In the genomic region with DNA sequence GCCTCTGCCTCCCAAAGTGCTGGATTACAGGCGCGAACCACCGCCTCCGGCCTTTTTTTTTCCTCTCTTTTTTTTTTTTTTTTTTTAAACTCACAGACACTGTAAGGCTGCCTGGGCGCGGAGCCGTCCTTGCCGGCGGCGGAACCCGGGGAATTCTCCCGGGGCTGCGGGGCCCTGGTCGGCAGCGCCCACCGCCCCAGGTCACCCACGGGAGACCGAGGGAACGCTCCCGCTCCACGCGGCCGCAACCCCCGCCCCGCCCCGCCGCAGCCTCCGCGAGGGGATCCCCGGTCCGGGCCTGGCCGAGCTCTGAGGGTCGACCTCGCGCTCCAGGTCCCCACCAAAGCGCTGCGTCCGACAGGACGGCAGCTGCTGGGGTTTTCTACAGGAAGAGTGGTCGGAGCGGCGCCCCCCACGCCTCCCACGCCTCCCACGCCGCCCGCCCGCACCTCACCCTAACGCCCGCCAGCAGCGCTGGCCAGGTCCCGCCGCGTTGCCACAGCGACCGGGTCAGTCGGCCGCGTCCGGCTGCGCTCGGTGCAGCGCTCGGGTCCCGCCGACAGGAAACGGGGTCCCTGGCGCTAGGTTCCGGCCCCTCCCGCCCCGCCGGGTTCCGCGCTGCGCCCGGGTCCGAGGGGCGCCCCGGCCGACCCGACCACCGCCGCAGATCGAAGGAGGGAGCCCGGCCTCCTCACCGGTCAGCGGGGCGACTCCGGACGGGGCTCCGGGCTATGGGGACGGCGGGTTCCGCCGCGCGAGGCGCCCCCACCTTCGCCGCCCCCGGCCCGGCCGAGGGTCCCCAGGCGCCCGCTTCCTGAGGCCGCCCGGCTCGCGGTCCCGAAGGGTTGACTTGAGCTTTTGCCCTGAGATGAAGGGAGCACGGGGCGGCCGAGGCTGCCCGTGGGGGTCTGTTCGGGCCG, we compare ENCODE assay signal across 1 cellular context.
TF ChIP-seq lines count a peak whose summit lies in the region.

Gene CCDC57, minus strand, starts transcription at position 512 of the 920 bp plus-strand sequence. CDS start 10,898 bp downstream, outside the sequence.

TF ChIP-seq in HepG2, 621 proteins besides CTCF, POLR2A, EP300 and RAD21 (continued from another document and continues in another):
- TF ChIP-seq, protein P1, sequence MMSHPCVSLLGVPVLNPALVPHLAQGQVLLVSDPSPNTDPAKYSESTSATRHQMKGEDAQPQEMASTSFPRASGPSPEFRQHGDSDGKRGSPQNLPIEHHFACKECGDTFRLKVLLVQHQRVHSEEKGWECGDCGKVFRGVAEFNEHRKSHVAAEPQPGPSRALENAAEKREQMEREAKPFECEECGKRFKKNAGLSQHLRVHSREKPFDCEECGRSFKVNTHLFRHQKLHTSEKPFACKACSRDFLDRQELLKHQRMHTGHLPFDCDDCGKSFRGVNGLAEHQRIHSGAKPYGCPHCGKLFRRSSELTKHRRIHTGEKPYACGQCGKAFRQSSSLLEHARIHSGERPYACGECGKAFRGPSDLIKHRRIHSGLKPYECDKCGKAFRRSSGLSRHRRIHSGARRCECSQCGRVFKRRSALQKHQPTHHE (CRISPR knock-in tag; IDR thresholded peaks at IDR 0.05; ENCODE audit: borderline replicate concordance) = 0 out of 2 replicates have a peak, but pooled peaks have one; percentile 35
- peak; percentile 24; the same call in 1 of the 2 replicates for TF ChIP-seq ZBTB20 (CRISPR knock-in tag; IDR thresholded peaks at IDR 0.05; ENCODE audit: borderline replicate concordance, low read depth)
- no peak for TF ChIP-seq ZNF660 (CRISPR knock-in tag; IDR thresholded peaks at IDR 0.05; ENCODE audit: borderline replicate concordance, low read depth)
- TF ChIP-seq BRD4 (CRISPR knock-in tag; IDR thresholded peaks at IDR 0.05) = peak; percentile 98
- TF ChIP-seq FOXC1 (CRISPR knock-in tag; IDR thresholded peaks at IDR 0.05; ENCODE audit: borderline replicate concordance) = peak; percentile 56; the same call in 1 of the 2 replicates
- peak; percentile 33 for TF ChIP-seq TBL1XR1 (IDR thresholded peaks at IDR 0.05; ENCODE audit: borderline replicate concordance, low read length, partially characterized antibody)
- no peak for TF ChIP-seq ZNF44 (CRISPR knock-in tag; IDR thresholded peaks at IDR 0.05)
- peak; percentile 17; the same call in 1 of the 2 replicates for TF ChIP-seq IRF1 (CRISPR knock-in tag; IDR thresholded peaks at IDR 0.05; ENCODE audit: low read depth)
- no peak for TF ChIP-seq SP5 (CRISPR knock-in tag; IDR thresholded peaks at IDR 0.05; ENCODE audit: borderline replicate concordance, low read depth)
- no peak for TF ChIP-seq DDIT3 (CRISPR knock-in tag; IDR thresholded peaks at IDR 0.05)
- TF ChIP-seq ZNF577 (CRISPR knock-in tag; IDR thresholded peaks at IDR 0.05; ENCODE audit: borderline replicate concordance, low read depth) = no peak
- no peak for TF ChIP-seq ZBTB40 (IDR thresholded peaks at IDR 0.05)
- TF ChIP-seq ZBTB40 (CRISPR knock-in tag; IDR thresholded peaks at IDR 0.05) = peak; percentile 59; the same call in 1 of the 2 replicates
- no peak for TF ChIP-seq MIER2 (CRISPR knock-in tag; IDR thresholded peaks at IDR 0.05)
- TF ChIP-seq GTF2F1 (IDR thresholded peaks at IDR 0.05; ENCODE audit: low read length) = no peak
- TF ChIP-seq, protein P2, sequence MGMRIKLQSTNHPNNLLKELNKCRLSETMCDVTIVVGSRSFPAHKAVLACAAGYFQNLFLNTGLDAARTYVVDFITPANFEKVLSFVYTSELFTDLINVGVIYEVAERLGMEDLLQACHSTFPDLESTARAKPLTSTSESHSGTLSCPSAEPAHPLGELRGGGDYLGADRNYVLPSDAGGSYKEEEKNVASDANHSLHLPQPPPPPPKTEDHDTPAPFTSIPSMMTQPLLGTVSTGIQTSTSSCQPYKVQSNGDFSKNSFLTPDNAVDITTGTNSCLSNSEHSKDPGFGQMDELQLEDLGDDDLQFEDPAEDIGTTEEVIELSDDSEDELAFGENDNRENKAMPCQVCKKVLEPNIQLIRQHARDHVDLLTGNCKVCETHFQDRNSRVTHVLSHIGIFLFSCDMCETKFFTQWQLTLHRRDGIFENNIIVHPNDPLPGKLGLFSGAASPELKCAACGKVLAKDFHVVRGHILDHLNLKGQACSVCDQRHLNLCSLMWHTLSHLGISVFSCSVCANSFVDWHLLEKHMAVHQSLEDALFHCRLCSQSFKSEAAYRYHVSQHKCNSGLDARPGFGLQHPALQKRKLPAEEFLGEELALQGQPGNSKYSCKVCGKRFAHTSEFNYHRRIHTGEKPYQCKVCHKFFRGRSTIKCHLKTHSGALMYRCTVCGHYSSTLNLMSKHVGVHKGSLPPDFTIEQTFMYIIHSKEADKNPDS (CRISPR knock-in tag; IDR thresholded peaks at IDR 0.05) = no peak
- TF ChIP-seq SP4 (CRISPR knock-in tag; IDR thresholded peaks at IDR 0.05) = peak; percentile 94
- TF ChIP-seq ZNF784 (CRISPR knock-in tag; IDR thresholded peaks at IDR 0.05; ENCODE audit: borderline replicate concordance) = peak; percentile 78
- TF ChIP-seq, protein P3, sequence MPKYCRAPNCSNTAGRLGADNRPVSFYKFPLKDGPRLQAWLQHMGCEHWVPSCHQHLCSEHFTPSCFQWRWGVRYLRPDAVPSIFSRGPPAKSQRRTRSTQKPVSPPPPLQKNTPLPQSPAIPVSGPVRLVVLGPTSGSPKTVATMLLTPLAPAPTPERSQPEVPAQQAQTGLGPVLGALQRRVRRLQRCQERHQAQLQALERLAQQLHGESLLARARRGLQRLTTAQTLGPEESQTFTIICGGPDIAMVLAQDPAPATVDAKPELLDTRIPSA (CRISPR knock-in tag; IDR thresholded peaks at IDR 0.05; ENCODE audit: borderline replicate concordance) = no peak
- no peak for TF ChIP-seq ZMYM3 (CRISPR knock-in tag; IDR thresholded peaks at IDR 0.05)
- no peak for TF ChIP-seq SIX1 (CRISPR knock-in tag; IDR thresholded peaks at IDR 0.05; ENCODE audit: borderline replicate concordance)
- no peak for TF ChIP-seq ZNF619 (CRISPR knock-in tag; IDR thresholded peaks at IDR 0.05)
- TF ChIP-seq ZNF292 (CRISPR knock-in tag; IDR thresholded peaks at IDR 0.05; ENCODE audit: borderline replicate concordance, low read depth) = no peak
- no peak for TF ChIP-seq ARHGAP35 (CRISPR knock-in tag; IDR thresholded peaks at IDR 0.05; ENCODE audit: borderline replicate concordance)
- TF ChIP-seq BCLAF1 (IDR thresholded peaks at IDR 0.05) = no peak
- TF ChIP-seq MATR3 (CRISPR knock-in tag; IDR thresholded peaks at IDR 0.05) = no peak
- peak; percentile 27; the same call in 1 of the 2 replicates for TF ChIP-seq ZSCAN20 (CRISPR knock-in tag; IDR thresholded peaks at IDR 0.05; ENCODE audit: borderline replicate concordance)
- peak; percentile 86 for TF ChIP-seq PHF20 (CRISPR knock-in tag; IDR thresholded peaks at IDR 0.05)
- TF ChIP-seq ZNF746 (CRISPR knock-in tag; IDR thresholded peaks at IDR 0.05) = peak; percentile 41; the same call in 1 of the 2 replicates
- no peak; the same call in 1 of the 2 replicates for TF ChIP-seq ZSCAN9 (CRISPR knock-in tag; IDR thresholded peaks at IDR 0.05; ENCODE audit: borderline replicate concordance)
- no peak for TF ChIP-seq ZMAT5 (CRISPR knock-in tag; IDR thresholded peaks at IDR 0.05; ENCODE audit: borderline replicate concordance, low read depth)
- TF ChIP-seq HNRNPK (IDR thresholded peaks at IDR 0.05; ENCODE audit: low read depth, low read length, poor library complexity, severe bottlenecking) = no peak
